In genomic region chr9:36802171-36802920, GRCh38 we compare ENCODE assay signal across 11 cellular contexts.
DNase-seq lines count a peak whose midpoint lies in the region.
"Had no signal": no experiment of that assay in that cellular context is flagged by ENCODE, and none has a peak within 500 bp of the region (broad histone marks: within the 10 kb centered on the region; RNA-seq: fewer than 3 reads in every experiment).

No MANE protein-coding gene starts in this region.

- peak; percentile 55 for DNase-seq in EL
- peak; percentile 55 for DNase-seq in NCI-H345 (lab: John Stamatoyannopoulos, UW)
- peak; percentile 75 for DNase-seq in epidermal melanocyte (ENCODE audit: insufficient read length, low spot score)
- peak; percentile 17 for DNase-seq in non-pigmented ciliary epithelial cell (ENCODE audit: low read depth)
- DNase-seq in DMS79 treated with DMSO at 0.1 percent for 48 hours (lab: John Stamatoyannopoulos, UW) = no peak
- DNase-seq in ACHN = no peak
- no peak for DNase-seq in AML-193 (lab: John Stamatoyannopoulos, UW)
- DNase-seq in cerebellar cortex (ENCODE audit: low spot score) = no peak
- DNase-seq: activated CD4-positive, alpha-beta T cell treated with anti-CD3 and anti-CD28 coated beads for 1 hour; naive B cell; PC-9 had no signal

- in situ Hi-C loops in ACHN (cut with HindIII; ENCODE audit: low pct_ligation_motif_present, low pct_unique_long_range_greater_than_20kb, low sequenced_read_pairs) = no loop called here

Comparison
In these comparisons a context has a peak if more than half of its experiments do, and no peak if none do; other contexts are left out.
1. DNase-seq: peak in EL (single experiment), NCI-H345 (single experiment), epidermal melanocyte (single experiment) and non-pigmented ciliary epithelial cell (single experiment); none in DMS79 treated with DMSO at 0.1 percent for 48 hours (single experiment), ACHN (single experiment), AML-193 (0 of 2) and cerebellar cortex (single experiment).